ENCODE assay signal across 8 cellular contexts in the genomic region with DNA sequence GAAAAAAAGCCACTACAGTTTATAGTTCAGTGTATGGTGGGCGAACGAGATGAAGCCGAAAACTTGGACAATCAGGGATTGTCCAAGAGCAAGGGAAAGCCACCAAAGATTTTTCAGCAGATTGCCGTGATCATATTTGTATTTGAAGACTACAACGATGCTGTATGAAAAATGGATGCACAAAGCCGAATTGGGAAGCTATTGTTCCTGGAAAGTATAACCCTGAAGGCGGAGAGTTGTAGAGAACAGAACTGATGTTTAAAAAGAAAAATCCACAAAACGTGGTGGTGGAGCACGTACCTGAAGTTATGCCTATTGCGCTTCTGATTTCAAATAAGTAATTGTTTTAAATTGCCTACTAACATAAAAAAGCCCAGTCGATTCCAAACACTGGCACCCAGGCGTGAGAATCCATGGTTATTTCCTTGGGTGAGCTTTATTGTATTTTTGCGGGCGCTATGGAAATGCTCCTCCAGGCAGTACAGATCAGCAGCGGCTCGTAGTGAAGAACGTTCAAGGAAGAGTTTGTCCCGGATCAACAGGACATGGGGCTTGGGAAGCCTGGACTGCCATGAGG. TPM values are rescaled to one million over a fixed set of nuclear protein-coding genes. Genes with fewer than 3 reads are reported as not detected.
DNase-seq lines count a peak whose midpoint lies in the region; ATAC-seq and TF ChIP-seq lines count a peak whose summit lies in the region.

No MANE protein-coding gene starts in this region.

- peaks cover 8% of the 10 kb centered on the region for H3K4me1 ChIP-seq in foreskin keratinocyte
- peaks cover 12% of the 10 kb centered on the region for H3K4me1 ChIP-seq in stomach smooth muscle (ENCODE audit: control insufficient read depth, insufficient read depth, low read length)

- H3K27ac ChIP-seq in foreskin keratinocyte (peak overlapping the region; percentile 74), stomach smooth muscle (ENCODE audit: low read length) (peak overlapping the region; percentile 95)

- H3K36me3 ChIP-seq in stomach smooth muscle (ENCODE audit: control insufficient read depth in 2 of 2, insufficient read depth in 2 of 2, low read length in 2 of 2) = no peaks in the 10 kb centered on the region

- TF ChIP-seq CTCF in foreskin keratinocyte (conservative IDR thresholded peaks at IDR 0.05) = no peak

- DNase-seq in DMS79 treated with DMSO at 0.1 percent for 48 hours (lab: John Stamatoyannopoulos, UW) (peak; percentile 52), DMS79 (lab: John Stamatoyannopoulos, UW) (no peak), OCI-M1 (lab: John Stamatoyannopoulos, UW) (peak; percentile 69), foreskin keratinocyte (peak in 1 of 2 donors; percentile 15), OCI-M2 (lab: John Stamatoyannopoulos, UW; ENCODE audit: unreplicated experiment) (no peak)
- no peak for DNase-seq in activated CD4-positive, alpha-beta T cell treated with anti-CD3 and anti-CD28 coated beads, Interleukin-2, amount 50 U/mL, for 1 hour

- peak overlapping the region; percentile 89 to 95 for H3K4me3 ChIP-seq in stomach smooth muscle (ENCODE audit: low read length in 2 of 2)

- H3K9me3 ChIP-seq in stomach smooth muscle (ENCODE audit: control insufficient read depth in 2 of 2, low read length in 2 of 2) = no peaks in the 10 kb centered on the region

- no peaks in the 10 kb centered on the region for H3K27me3 ChIP-seq in foreskin keratinocyte
- H3K27me3 ChIP-seq in stomach smooth muscle (ENCODE audit: control insufficient read depth in 1 of 2, insufficient read depth in 2 of 2, low read length in 2 of 2) = no peaks in the 10 kb centered on the region

- H3K9ac ChIP-seq in stomach smooth muscle (ENCODE audit: low read length in 2 of 2) = peak overlapping the region; percentile 72 to 92

- ATAC-seq in foreskin keratinocyte = peak; percentile 28
- ATAC-seq in GM19463 (IDR thresholded peaks at IDR 0.05; ENCODE audit: unreplicated experiment) = no peak

RNA-seq across cellular contexts. Expression of a gene that starts 0.8 kb away (rescaled TPM):
- total RNA-seq in foreskin keratinocyte = 257 and 292 TPM in 2 replicates
- 186 and 202 TPM in 2 replicates for polyA plus RNA-seq in foreskin keratinocyte

Comparison
In these comparisons a context has a peak if more than half of its experiments do, and no peak if none do; other contexts are left out.
1. DNase-seq: peak in DMS79 treated with DMSO at 0.1 percent for 48 hours (single experiment) and OCI-M1 (single experiment); none in DMS79 (single experiment), OCI-M2 (single experiment) and activated CD4-positive, alpha-beta T cell treated with anti-CD3 and anti-CD28 coated beads, Interleukin-2, amount 50 U/mL, for 1 hour (single experiment).